Comparison of ENCODE assay signal across 8 cellular contexts in the genomic region with DNA sequence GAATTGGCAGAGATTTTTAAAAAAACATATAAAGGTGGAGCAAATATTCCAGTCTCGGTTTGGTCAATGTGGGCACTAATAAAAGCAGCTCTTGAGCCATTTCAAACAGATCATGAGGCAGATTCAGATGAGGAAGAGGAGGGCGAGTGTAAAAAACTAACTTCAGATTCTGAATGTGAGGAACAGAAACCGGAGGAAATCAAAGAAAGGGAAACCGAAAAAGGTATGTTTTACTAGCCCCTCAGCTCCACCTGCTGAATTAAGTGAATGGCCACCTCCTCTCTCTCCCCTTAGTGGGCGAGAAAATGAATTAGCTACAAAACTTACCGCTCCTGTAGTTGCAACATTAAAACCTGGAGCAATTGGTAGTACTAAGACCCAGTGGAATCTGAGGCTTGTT. TPM values are rescaled to one million over a fixed set of nuclear protein-coding genes. Genes with fewer than 3 reads are reported as not detected.
DNase-seq lines count a peak whose midpoint lies in the region; ATAC-seq, FAIRE-seq and TF ChIP-seq lines count a peak whose summit lies in the region.
"Not testable (repeated sequence)": the region's sequence is repeated elsewhere in the genome, so short reads cannot be mapped to it uniquely, and the experiment has no call there.

No MANE protein-coding gene starts in this region.

- not testable (repeated sequence) for H3K36me3 Mint-ChIP-seq in CD4-positive, alpha-beta memory T cell; activated T-helper 17 cell treated with anti-CD3 and anti-CD28 coated beads, Interleukin-2, amount 50 U/mL, for 72 hours (ENCODE audit: low read depth)

- H3K9me3 ChIP-seq in CD4-positive, alpha-beta memory T cell (ENCODE audit: control insufficient read depth in 1 of 2, low read length in 2 of 2); HEK293 (ENCODE audit: control insufficient read depth, insufficient read depth, low read depth, low read length); HUES64 (ENCODE audit: insufficient read depth, low read depth, low read length); cardiac muscle cell (ENCODE audit: low read depth); pancreas: not testable (repeated sequence)

- peaks cover 19 to 29% of the 10 kb centered on the region in 2 donors for H3K27me3 Mint-ChIP-seq in CD4-positive, alpha-beta memory T cell
- peaks cover 42% of the 10 kb centered on the region for H3K27me3 Mint-ChIP-seq in activated T-helper 17 cell treated with anti-CD3 and anti-CD28 coated beads, Interleukin-2, amount 50 U/mL, for 72 hours

- H3K9ac ChIP-seq in HUES64 (ENCODE audit: low read depth, low read length): not testable (repeated sequence)

- not testable (repeated sequence) for H3K9me3 Mint-ChIP-seq in CD4-positive, alpha-beta memory T cell; activated T-helper 17 cell treated with anti-CD3 and anti-CD28 coated beads, Interleukin-2, amount 50 U/mL, for 72 hours

- H3K4me1 Mint-ChIP-seq in CD4-positive, alpha-beta memory T cell: peaks cover 5 to 14% (median 9%) of the 10 kb centered on the region in 4 donors
- not testable (repeated sequence) for H3K4me1 Mint-ChIP-seq in activated T-helper 17 cell treated with anti-CD3 and anti-CD28 coated beads, Interleukin-2, amount 50 U/mL, for 72 hours

- H3K4me1 ChIP-seq in CD4-positive, alpha-beta memory T cell (ENCODE audit: insufficient read depth, low read length); HEK293 (ENCODE audit: control insufficient read depth, insufficient read depth, low read length); pancreas: not testable (repeated sequence)
- H3K4me1 ChIP-seq in HUES64 (ENCODE audit: insufficient read depth, low read length): peaks cover 44% of the 10 kb centered on the region
- H3K4me1 ChIP-seq in cardiac muscle cell (ENCODE audit: low read depth): peaks cover 56% of the 10 kb centered on the region

- H3K4me3 Mint-ChIP-seq in CD4-positive, alpha-beta memory T cell: peak overlapping the region in 7 of 8 donors; percentile 56 to 85 (median 72)
- peak overlapping the region; percentile 31 for H3K4me3 Mint-ChIP-seq in activated T-helper 17 cell treated with anti-CD3 and anti-CD28 coated beads, Interleukin-2, amount 50 U/mL, for 72 hours

- not testable (repeated sequence) for H3K27ac ChIP-seq in CD4-positive, alpha-beta memory T cell (ENCODE audit: low read depth, low read length)
- peak overlapping the region; percentile 22; the same call in 1 of the 2 replicates for H3K27ac ChIP-seq in HEK293 (ENCODE audit: extremely low read depth, low read depth, low read length)
- H3K27ac ChIP-seq in HUES64 (ENCODE audit: low read depth, low read length): peak overlapping the region; percentile 83
- H3K27ac ChIP-seq in cardiac muscle cell: peak overlapping the region; percentile 98
- H3K27ac ChIP-seq in pancreas: peak overlapping the region in 3 of 4 donors; percentile 36 to 53 (median 44)

- ATAC-seq in GM18517 (IDR thresholded peaks at IDR 0.05; ENCODE audit: unreplicated experiment): peak; percentile 56
- ATAC-seq in activated T-helper 17 cell treated with anti-CD3 and anti-CD28 coated beads, Interleukin-2, amount 50 U/mL, for 72 hours (replicated peaks); pancreas: not testable (repeated sequence)

- H3K4me3 ChIP-seq in CD4-positive, alpha-beta memory T cell (ENCODE audit: low read length in 2 of 2); HEK293 (ENCODE audit: low read depth, low read length); HUES64 (ENCODE audit: low read length); cardiac muscle cell; pancreas: not testable (repeated sequence)

- not testable (repeated sequence) for FAIRE-seq in pancreas (lab: Jason Lieb, UNC)

- POLR2A ChIA-PET in CD4-positive, alpha-beta memory T cell (lab: Charles Lee; ENCODE audit: partially characterized antibody); HEK293 (lab: Yijun Ruan, JAX): not testable (repeated sequence)

- intact Hi-C loops in CD4-positive, alpha-beta memory T cell (cut with micrococcal nuclease); pancreas (cut with DNase I): not testable (repeated sequence)

- not testable (repeated sequence) for DNase-seq in CD4-positive, alpha-beta memory T cell; cardiac muscle cell (ENCODE audit: low read depth in 1 of 2, low spot score in 1 of 2); pancreas
- peak; percentile 30 for DNase-seq in RPMI8226

- peak overlapping the region in 3 of 7 donors; percentile 5 to 61 (median 23) for H3K27ac Mint-ChIP-seq in CD4-positive, alpha-beta memory T cell
- H3K27ac Mint-ChIP-seq in activated T-helper 17 cell treated with anti-CD3 and anti-CD28 coated beads, Interleukin-2, amount 50 U/mL, for 72 hours: peak overlapping the region; percentile 0

- not testable (repeated sequence) for H3K36me3 ChIP-seq in CD4-positive, alpha-beta memory T cell (ENCODE audit: insufficient read depth, low read length); HEK293 (ENCODE audit: control insufficient read depth in 2 of 2, insufficient read depth in 1 of 2, low read length in 2 of 2); HUES64 (ENCODE audit: insufficient read depth, low read length); cardiac muscle cell; pancreas

- CTCF ChIA-PET in CD4-positive, alpha-beta memory T cell (lab: Charles Lee; ENCODE audit: partially characterized antibody): not testable (repeated sequence)
- CTCF ChIA-PET in HEK293 (lab: Yijun Ruan, JAX): interaction anchor here (0.7 kb wide), 1 partner anchor 354 kb away, joined by 3 read pairs; no protein-coding TSS in a partner anchor

- WGBS in HUES64: 74% methylated on average over 6 of the region's 6 CpGs
- WGBS in pancreas, 2 donors: 68 to 73% methylated on average over 6 of the region's 6 CpGs

- H3K27me3 ChIP-seq in CD4-positive, alpha-beta memory T cell (ENCODE audit: insufficient read depth, low read length); HUES64 (ENCODE audit: insufficient read depth, low read length); cardiac muscle cell; pancreas: not testable (repeated sequence)

- TF ChIP-seq CTCF in HEK293 (tag by site-specific recombination; IDR thresholded peaks at IDR 0.05); cardiac muscle cell (IDR thresholded peaks at IDR 0.05; ENCODE audit: low read depth, low read length); pancreas (IDR thresholded peaks at IDR 0.05): not testable (repeated sequence)

RNA-seq across cellular contexts. Expression of gene SC5D, which starts 55.3 kb away (rescaled TPM):
- total RNA-seq in CD4-positive, alpha-beta memory T cell: 10 to 100 TPM; 27.4 to 28.7 TPM
- polyA plus RNA-seq in CD4-positive, alpha-beta memory T cell: 10 to 100 TPM in 1 of 2 donors, 1 to 10 TPM in 1; 8.2 to 16.5 TPM
- polyA plus RNA-seq in HUES64 (2013, experiment 1 of 2): 127 TPM
- polyA plus RNA-seq in HUES64 (2013, experiment 2 of 2): 133 TPM
- 10 to 100 TPM; 20.1 to 22.4 TPM for total RNA-seq in activated T-helper 17 cell treated with anti-CD3 and anti-CD28 coated beads, Interleukin-2, amount 50 U/mL, for 72 hours
- total RNA-seq in cardiac muscle cell (246 and 343 TPM in 2 replicates), pancreas (10 to 100 TPM in 3 of 6 donors, 1 to 10 TPM in 3; 8.3 to 14.2 (median 11.6) TPM)
- polyA plus RNA-seq in cardiac muscle cell (475 and 620 TPM in 2 replicates), pancreas (10 to 100 TPM in 1 of 2 donors, 1 to 10 TPM in 1; 7.7 to 18.5 TPM)
